ENCODE assay signal across 17 cellular contexts in the genomic region with DNA sequence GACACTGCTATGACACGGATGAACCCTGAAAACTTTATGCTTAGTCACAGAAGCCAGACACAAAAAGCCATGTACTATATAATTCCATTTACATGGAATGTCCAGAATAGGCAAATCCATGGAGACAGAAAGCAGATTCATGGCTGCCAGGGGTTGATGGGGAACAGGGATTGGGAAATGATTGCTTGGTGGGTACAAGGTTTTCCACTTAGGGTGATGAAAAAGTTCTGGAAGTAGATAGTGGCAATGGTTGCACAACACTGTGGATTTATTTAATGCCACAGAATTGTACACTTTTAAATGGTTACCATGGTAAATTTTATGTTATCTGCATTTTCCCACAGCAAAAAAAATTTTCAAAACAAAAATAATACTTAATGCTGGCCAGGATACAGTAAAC. TPM values are rescaled to one million over a fixed set of nuclear protein-coding genes. Genes with fewer than 3 reads are reported as not detected.
DNase-seq lines count a peak whose midpoint lies in the region; ATAC-seq, FAIRE-seq and TF ChIP-seq lines count a peak whose summit lies in the region.
"Had no signal": no experiment of that assay in that cellular context is flagged by ENCODE, and none has a peak within 500 bp of the region (broad histone marks: within the 10 kb centered on the region; RNA-seq: fewer than 3 reads in every experiment).

No MANE protein-coding gene starts in this region.

- intact Hi-C loops in IMR-90 (cut with micrococcal nuclease) (no loop called here), HepG2 (cut with micrococcal nuclease; ENCODE audit: unreplicated experiment) (no loop called here), stomach (cut with DNase I; ENCODE audit: low total_unique reads) (no loop called here)

- H2BK120ac ChIP-seq in IMR-90 (ENCODE audit: low read depth, low read length): no peak overlapping the region

- CTCF ChIA-PET in IMR-90 (lab: Yijun Ruan, JAX) (no interaction called here), HepG2 (lab: Yijun Ruan, JAX; ENCODE audit: low intra/inter-chr PET ratio, low total read pairs) (no interaction called here)

- no peaks in the 10 kb centered on the region for H3K27me3 Mint-ChIP-seq in chondrocyte (ENCODE audit: low read depth)
- H3K27me3 Mint-ChIP-seq: central memory CD8-positive, alpha-beta T cell had no signal

- BruUV-seq in IMR-90 (replicated peaks; lab: Mats Ljungman, UMichigan) (no TSS peak), HepG2 (replicated peaks; lab: Mats Ljungman, UMichigan) (no TSS peak)

- H3K27ac Mint-ChIP-seq in chondrocyte (ENCODE audit: unreplicated experiment): peak overlapping the region; percentile 82
- H3K27ac Mint-ChIP-seq: activated naive CD4-positive, alpha-beta T cell treated with anti-CD3 and anti-CD28 coated beads, Interleukin-2, amount 10 ng/mL, durations not matched to agents 7 days and 5 days had no signal

- DNase-seq in IMR-90 (no peak), chondrocyte (ENCODE audit: low spot score) (no peak), HepG2 (ENCODE audit: low spot score) (no peak), stomach (no peak), HT-29 (ENCODE audit: low spot score) (no peak), superior temporal gyrus (ENCODE audit: extremely low spot score) (no peak), NOMO-1 (lab: John Stamatoyannopoulos, UW; ENCODE audit: unreplicated experiment in 2 of 2) (no peak)
- DNase-seq in activated CD8-positive, alpha-beta memory T cell treated with anti-CD3 and anti-CD28 coated beads, Interleukin-2, amount 50 U/mL, for 48 hours: no peak
- DNase-seq: activated CD4-positive, alpha-beta T cell treated with anti-CD3 and anti-CD28 coated beads for 4 hours; activated CD8-positive, alpha-beta memory T cell treated with anti-CD3 and anti-CD28 coated beads, Interleukin-2, amount 50 U/mL, for 4 hours; activated naive CD4-positive, alpha-beta T cell treated with anti-CD3 and anti-CD28 coated beads, Interleukin-2, amount 10 ng/mL, durations not matched to agents 7 days and 5 days; GDM1; NCI-H2029 treated with DMSO at 0.1 percent for 48 hours; NCI-H524 treated with DMSO at 0.1 percent for 48 hours had no signal

- peaks cover 65% of the 10 kb centered on the region for H3K79me2 ChIP-seq in HepG2 (ENCODE audit: insufficient read depth, low read length)

- no peak overlapping the region for H3K14ac ChIP-seq in IMR-90 (replicated peaks; ENCODE audit: low read depth, low read length)

- TF ChIP-seq CTCF in IMR-90 (conservative IDR thresholded peaks at IDR 0.05; ENCODE audit: low read depth, low read length): no peak
- TF ChIP-seq CTCF in chondrocyte (IDR thresholded peaks at IDR 0.05): no peak
- TF ChIP-seq CTCF in HepG2 (CRISPR knock-in tag; IDR thresholded peaks at IDR 0.05): no peak
- no peak for TF ChIP-seq CTCF in stomach (IDR thresholded peaks at IDR 0.05)

- TF ChIP-seq EP300 in HepG2 (IDR thresholded peaks at IDR 0.05; ENCODE audit: low read depth in 2 of 2, low read length in 2 of 2) (no peak), HepG2 (CRISPR knock-in tag; IDR thresholded peaks at IDR 0.05; ENCODE audit: borderline replicate concordance) (no peak), stomach (IDR thresholded peaks at IDR 0.05) (no peak)

- peaks cover 69% of the 10 kb centered on the region for H4K20me1 ChIP-seq in IMR-90 (ENCODE audit: insufficient read depth, low read length)
- H4K20me1 ChIP-seq in HepG2 (ENCODE audit: insufficient read depth, low read length): peaks cover 6% of the 10 kb centered on the region

- H3K4me3 Mint-ChIP-seq in chondrocyte (ENCODE audit: unreplicated experiment): no peak overlapping the region
- H3K4me3 Mint-ChIP-seq: activated naive CD4-positive, alpha-beta T cell treated with anti-CD3 and anti-CD28 coated beads, Interleukin-2, amount 10 ng/mL, durations not matched to agents 7 days and 5 days; central memory CD8-positive, alpha-beta T cell had no signal

- H3K27me3 ChIP-seq in IMR-90 (ENCODE audit: control insufficient read depth, insufficient read depth, low read length) (no peaks in the 10 kb centered on the region), HepG2 (ENCODE audit: control insufficient read depth in 1 of 2, insufficient read depth in 2 of 2, low read length in 2 of 2) (no peaks in the 10 kb centered on the region), stomach (no peaks in the 10 kb centered on the region)

- no peaks in the 10 kb centered on the region for H3K36me3 ChIP-seq in IMR-90 (ENCODE audit: control insufficient read depth, insufficient read depth, low read length)
- H3K36me3 ChIP-seq in HepG2 (replicated peaks in 1 of 2; ENCODE audit: control insufficient read depth in 1 of 2, insufficient read depth in 2 of 2, low read length in 2 of 2): no peaks in the 10 kb centered on the region
- no peaks in the 10 kb centered on the region for H3K36me3 ChIP-seq in stomach

- H2AFZ ChIP-seq in IMR-90 (replicated peaks; ENCODE audit: low read length, poor library complexity): no peak overlapping the region
- H2AFZ ChIP-seq in HepG2 (ENCODE audit: low read length): no peak overlapping the region

- no peak overlapping the region for H2BK15ac ChIP-seq in IMR-90 (ENCODE audit: low read depth, low read length)

- ATAC-seq in IMR-90 (ENCODE audit: low read depth) (no peak), HepG2 (no peak)

- H3K79me1 ChIP-seq in IMR-90 (ENCODE audit: low read depth in 1 of 2, low read length in 2 of 2): peaks cover 19 to 48% of the 10 kb centered on the region in 2 experiments

- H3K4me2 ChIP-seq in IMR-90 (ENCODE audit: low read depth, low read length): no peak overlapping the region
- H3K4me2 ChIP-seq in HepG2 (ENCODE audit: low read depth, low read length): no peak overlapping the region

- H3K9me3 Mint-ChIP-seq in chondrocyte (ENCODE audit: low read depth): no peaks in the 10 kb centered on the region
- H3K9me3 Mint-ChIP-seq: activated naive CD4-positive, alpha-beta T cell treated with anti-CD3 and anti-CD28 coated beads, Interleukin-2, amount 10 ng/mL, durations not matched to agents 7 days and 5 days; central memory CD8-positive, alpha-beta T cell had no signal

- FAIRE-seq in HepG2 (lab: Jason Lieb, UNC): no peak
- FAIRE-seq: H1, HTR-8/SVneo had no signal

- no peak overlapping the region for H3K18ac ChIP-seq in IMR-90 (ENCODE audit: low read depth, low read length)

- H3K27ac ChIP-seq in IMR-90 (ENCODE audit: insufficient read depth, low read length): no peak overlapping the region
- no peak overlapping the region for H3K27ac ChIP-seq in HepG2 (ENCODE audit: extremely low read length, insufficient read depth, low read length)
- H3K27ac ChIP-seq in stomach: peak overlapping the region in 4 of 5 donors; percentile 34 to 67 (median 46)

- H3K4me1 ChIP-seq in IMR-90 (ENCODE audit: control insufficient read depth, insufficient read depth, low read length) (peaks cover 11% of the 10 kb centered on the region), HepG2 (ENCODE audit: insufficient read depth, low read length) (peaks cover 31% of the 10 kb centered on the region), stomach (peaks cover 8 to 63% (median 33%) of the 10 kb centered on the region in 4 donors)

- TF ChIP-seq RAD21 in IMR-90 (IDR thresholded peaks at IDR 0.05; ENCODE audit: low read length) (no peak), HepG2 (CRISPR knock-in tag; IDR thresholded peaks at IDR 0.05) (no peak)

- H3K9ac ChIP-seq in IMR-90 (ENCODE audit: low read depth, low read length) (no peak overlapping the region), HepG2 (ENCODE audit: insufficient read depth, low read depth, low read length) (no peak overlapping the region)

- no peak overlapping the region for H4K5ac ChIP-seq in IMR-90 (ENCODE audit: low read depth, low read length)

- POLR2A ChIA-PET in IMR-90 (lab: Charles Lee; ENCODE audit: unreplicated experiment) (no interaction called here), HepG2 (lab: Yijun Ruan, JAX) (no interaction called here)

- no peak overlapping the region for H4K91ac ChIP-seq in IMR-90 (ENCODE audit: insufficient read depth, low read depth, low read length)

- H2AK9ac ChIP-seq in IMR-90 (replicated peaks; ENCODE audit: low read depth, low read length, poor library complexity): no peak overlapping the region

- H3K4me1 Mint-ChIP-seq in chondrocyte (ENCODE audit: low read depth): peaks cover 72% of the 10 kb centered on the region
- H3K4me1 Mint-ChIP-seq: activated naive CD4-positive, alpha-beta T cell treated with anti-CD3 and anti-CD28 coated beads, Interleukin-2, amount 10 ng/mL, durations not matched to agents 7 days and 5 days; central memory CD8-positive, alpha-beta T cell had no signal

- H3K9me3 ChIP-seq in IMR-90 (ENCODE audit: control insufficient read depth, insufficient read depth, low read length): no peaks in the 10 kb centered on the region
- H3K9me3 ChIP-seq in HepG2 (ENCODE audit: low read length): no peaks in the 10 kb centered on the region
- no peaks in the 10 kb centered on the region for H3K9me3 ChIP-seq in stomach

- in situ Hi-C loops in IMR-90 (cut with MboI; ENCODE audit: low sequenced_read_pairs) (no loop called here), HepG2 (cut with HindIII; ENCODE audit: extremely low pct_ligation_motif_present, low pct_unique_long_range_greater_than_20kb) (no loop called here)

- H3K56ac ChIP-seq in IMR-90 (ENCODE audit: extremely low read depth, insufficient read depth, low read length): no peak overlapping the region

- no CpG with 5 or more reads among the region's 1 CpG for WGBS in IMR-90 (ENCODE audit: extremely low coverage in 2 of 2, insufficient read length in 1 of 2), 2 experiments
- 97% methylated on average over 1 of the region's 1 CpG for WGBS in HepG2 (ENCODE audit: low lambda C conversion rate)
- WGBS in stomach, 5 donors: 79 to 100% (median 84%) methylated on average over 1 of the region's 1 CpG

- no peak overlapping the region for H2BK5ac ChIP-seq in IMR-90 (ENCODE audit: low read depth, low read length, poor library complexity, severe bottlenecking)

- no peak for TF ChIP-seq POLR2A in IMR-90 (IDR thresholded peaks at IDR 0.05; ENCODE audit: low read depth, low read length)
- no peak for TF ChIP-seq POLR2A in HepG2 (IDR thresholded peaks at IDR 0.05; ENCODE audit: insufficient read depth in 1 of 2, low read depth in 2 of 2, low read length in 2 of 2)
- no peak for TF ChIP-seq POLR2A in stomach (IDR thresholded peaks at IDR 0.05)

- dilution Hi-C loops in IMR-90 (cut with HindIII; ENCODE audit: low sequenced_read_pairs, unreplicated experiment): no loop called here

- H2AK5ac ChIP-seq in IMR-90 (ENCODE audit: low read depth, low read length): no peak overlapping the region

- no peak overlapping the region for H3K23ac ChIP-seq in IMR-90 (ENCODE audit: low read depth, low read length)

- no peak overlapping the region for H3K4ac ChIP-seq in IMR-90 (ENCODE audit: low read depth, low read length)

- no peak overlapping the region for H3K4me3 ChIP-seq in IMR-90 (ENCODE audit: insufficient read depth, low read depth, low read length)
- no peak overlapping the region for H3K4me3 ChIP-seq in HepG2 (replicated peaks in 1 of 3; ENCODE audit: insufficient read depth in 1 of 3, low read depth in 2 of 3, low read length in 3 of 3)
- no peak overlapping the region for H3K4me3 ChIP-seq in stomach

- no peak overlapping the region for H2BK20ac ChIP-seq in IMR-90 (ENCODE audit: low read depth, low read length)

- H3K36me3 Mint-ChIP-seq in chondrocyte (ENCODE audit: low read depth): no peaks in the 10 kb centered on the region
- H3K36me3 Mint-ChIP-seq: activated naive CD4-positive, alpha-beta T cell treated with anti-CD3 and anti-CD28 coated beads, Interleukin-2, amount 10 ng/mL, durations not matched to agents 7 days and 5 days had no signal

- peaks cover 4% of the 10 kb centered on the region; the same call in 1 of the 2 replicates for H3K9me1 ChIP-seq in IMR-90 (ENCODE audit: insufficient read depth, low read length)

- H4K8ac ChIP-seq in IMR-90 (ENCODE audit: low read depth in 2 of 2, low read length in 2 of 2): no peak overlapping the region

RNA-seq across cellular contexts. Expression of a gene that starts 40.7 kb away (rescaled TPM):
- total RNA-seq in IMR-90 (2012; rRNA removed) (82.5 and 86.9 TPM in 2 replicates), chondrocyte (208 to 457 TPM (median 434 TPM) in 3 replicates), HepG2 (2016; rRNA removed; fragmentation: Illumina TruSeq; extraction: Trizol) (58.3 and 60.2 TPM in 2 replicates), stomach (100 to 1,000 TPM in 4 of 5 donors, 10 to 100 TPM in 1; 70.1 to 186 (median 154) TPM)
- polyA plus RNA-seq in IMR-90 (2012; rRNA removed) (47.4 and 61.3 TPM in 2 replicates), HepG2 (2011; rRNA removed) (21.9 and 22.1 TPM in 2 replicates), stomach (10 to 100 TPM in 2 of 3 donors, 1 to 10 TPM in 1; 8.5 to 40.9 (median 38.5) TPM)
- 7.3 and 9.4 TPM in 2 replicates for polyA plus RNA-seq in IMR-90 (2012; cell fraction: cytosol; rRNA removed)
- 10.8 and 45.1 TPM in 2 replicates for polyA plus RNA-seq in IMR-90 (2012; cell fraction: nucleus; rRNA removed; ENCODE audit: low replicate concordance)
- total RNA-seq in HepG2 (2016; cell fraction: cytosol; rRNA removed; fragmentation: Illumina TruSeq; extraction: Trizol; ENCODE audit: low read depth): 12.4 and 12.9 TPM in 2 replicates
- 52.4 and 56.6 TPM in 2 replicates for total RNA-seq in HepG2 (2016; cell fraction: insoluble cytoplasmic fraction; rRNA removed; fragmentation: Illumina TruSeq; extraction: Trizol)
- 39.4 and 43.3 TPM in 2 replicates for total RNA-seq in HepG2 (2016; cell fraction: membrane; rRNA removed; fragmentation: Illumina TruSeq; extraction: Trizol)
- 34.5 and 40.2 TPM in 2 replicates for total RNA-seq in HepG2 (2016; cell fraction: nucleus; rRNA removed; fragmentation: Illumina TruSeq; extraction: Trizol)
- polyA plus RNA-seq in HepG2 (2011; cell fraction: cytosol; rRNA removed): 8.7 and 16.5 TPM in 2 replicates
- 15.6 and 18.2 TPM in 2 replicates for polyA plus RNA-seq in HepG2 (2011; cell fraction: nucleus; rRNA removed)
- polyA plus RNA-seq in HepG2 (2012): 33.3 and 35.6 TPM in 2 replicates
- 5.6 and 6.6 TPM in 2 replicates for polyA plus RNA-seq in HepG2 (2016; cell fraction: cytosol; fragmentation: Illumina TruSeq; extraction: Trizol; ENCODE audit: low read depth)
- polyA plus RNA-seq in HepG2 (2016; cell fraction: insoluble cytoplasmic fraction; fragmentation: Illumina TruSeq; extraction: Trizol; ENCODE audit: low read depth): 56.7 and 61.8 TPM in 2 replicates
- 22.3 and 23.2 TPM in 2 replicates for polyA plus RNA-seq in HepG2 (2016; cell fraction: membrane; fragmentation: Illumina TruSeq; extraction: Trizol; ENCODE audit: low read depth)
- polyA plus RNA-seq in HepG2 (2016; cell fraction: nucleus; fragmentation: Illumina TruSeq; extraction: Trizol; ENCODE audit: insufficient read depth, low read depth): 42.6 and 45.8 TPM in 2 replicates
- polyA minus RNA-seq in HepG2 (2011; rRNA and poly(A)+ RNA removed; ENCODE audit: low replicate concordance): 28.4 and 36.9 TPM in 2 replicates
- 31.7 and 36.5 TPM in 2 replicates for polyA minus RNA-seq in HepG2 (2011; cell fraction: cytosol; rRNA and poly(A)+ RNA removed)
- 39.4 and 49.1 TPM in 2 replicates for polyA minus RNA-seq in HepG2 (2011; cell fraction: nucleus; rRNA and poly(A)+ RNA removed)
- total RNA-seq in HT-29 (2014; rRNA removed; shearing (Covaris generic)): 19.4 and 21.0 TPM in 2 replicates

Comparison
In these comparisons a context has a peak if more than half of its experiments do, and no peak if none do; other contexts are left out.
1. H3K27ac ChIP-seq: peak in stomach (4 of 5); none in IMR-90 (single experiment) and HepG2 (single experiment).